In genomic region chr1:29569971-29570634, GRCh38 we compare ENCODE assay signal across 12 cellular contexts.
DNase-seq lines count a peak whose midpoint lies in the region; ATAC-seq and TF ChIP-seq lines count a peak whose summit lies in the region.
"Had no signal": no experiment of that assay in that cellular context is flagged by ENCODE, and none has a peak within 500 bp of the region (broad histone marks: within the 10 kb centered on the region; RNA-seq: fewer than 3 reads in every experiment).

No MANE protein-coding gene starts in this region.

- H3K4me1 ChIP-seq in left lung = no peaks in the 10 kb centered on the region
- no peaks in the 10 kb centered on the region for H3K4me1 ChIP-seq in CD8-positive, alpha-beta memory T cell (ENCODE audit: insufficient read depth, low read length)

- H3K27ac ChIP-seq in brain microvascular endothelial cell = no peak overlapping the region
- no peak overlapping the region for H3K27ac ChIP-seq in left lung
- no peak overlapping the region for H3K27ac ChIP-seq in CD8-positive, alpha-beta memory T cell (ENCODE audit: low read depth, low read length)

- peaks cover 6 to 11% of the 10 kb centered on the region in 2 donors for H3K27me3 Mint-ChIP-seq in CD8-positive, alpha-beta memory T cell
- H3K27me3 Mint-ChIP-seq: CD4-positive, CD25-positive, alpha-beta regulatory T cell; stimulated activated naive CD8-positive, alpha-beta T cell treated with anti-CD3 and anti-CD28 coated beads, Interleukin-15, Interleukin-2, amounts not matched to agents 100 ng/mL and 50 ng/mL, for 24 hours had no signal

- peaks cover 0 to 36% of the 10 kb centered on the region in 2 donors for H3K9me3 ChIP-seq in left lung
- peaks cover 16% of the 10 kb centered on the region for H3K9me3 ChIP-seq in CD8-positive, alpha-beta memory T cell (ENCODE audit: low read length)

- no peaks in the 10 kb centered on the region for H3K36me3 Mint-ChIP-seq in CD8-positive, alpha-beta memory T cell
- H3K36me3 Mint-ChIP-seq: CD4-positive, CD25-positive, alpha-beta regulatory T cell had no signal

- H3K4me3 ChIP-seq in brain microvascular endothelial cell (ENCODE audit: low read depth, low read length) (no peak overlapping the region), left lung (no peak overlapping the region)
- no peak overlapping the region for H3K4me3 ChIP-seq in CD8-positive, alpha-beta memory T cell (ENCODE audit: low read length)

- POLR2A ChIA-PET in CD8-positive, alpha-beta memory T cell (lab: Charles Lee) = no interaction called here

- ATAC-seq in left lung (peak; percentile 91), sciatic nerve (no peak), GM19395 (IDR thresholded peaks at IDR 0.05; ENCODE audit: unreplicated experiment) (no peak), left colon (no peak)
- ATAC-seq: naive thymus-derived CD8-positive, alpha-beta T cell had no signal

- H3K36me3 ChIP-seq in brain microvascular endothelial cell (replicated peaks) (no peaks in the 10 kb centered on the region), left lung (no peaks in the 10 kb centered on the region)
- H3K36me3 ChIP-seq in CD8-positive, alpha-beta memory T cell (ENCODE audit: insufficient read depth, low read length) = no peaks in the 10 kb centered on the region

- no peak overlapping the region for H3K4me3 Mint-ChIP-seq in CD8-positive, alpha-beta memory T cell
- H3K4me3 Mint-ChIP-seq: CD4-positive, CD25-positive, alpha-beta regulatory T cell; naive thymus-derived CD8-positive, alpha-beta T cell; stimulated activated naive CD8-positive, alpha-beta T cell treated with anti-CD3 and anti-CD28 coated beads, Interleukin-15, Interleukin-2, amounts not matched to agents 100 ng/mL and 50 ng/mL, for 24 hours had no signal

- TF ChIP-seq CTCF in brain microvascular endothelial cell (IDR thresholded peaks at IDR 0.05; ENCODE audit: low read depth, low read length, missing control alignments) = no peak
- TF ChIP-seq CTCF in left lung (IDR thresholded peaks at IDR 0.05) = no peak

- H3K27me3 ChIP-seq in brain microvascular endothelial cell (replicated peaks) (no peaks in the 10 kb centered on the region), left lung (peaks cover 0 to 8% of the 10 kb centered on the region in 2 donors)
- no peaks in the 10 kb centered on the region for H3K27me3 ChIP-seq in CD8-positive, alpha-beta memory T cell (ENCODE audit: insufficient read depth, low read length, poor library complexity, severe bottlenecking)

- no peak overlapping the region for H3K27ac Mint-ChIP-seq in CD8-positive, alpha-beta memory T cell
- H3K27ac Mint-ChIP-seq: CD4-positive, CD25-positive, alpha-beta regulatory T cell; naive thymus-derived CD8-positive, alpha-beta T cell; stimulated activated naive CD8-positive, alpha-beta T cell treated with anti-CD3 and anti-CD28 coated beads, Interleukin-15, Interleukin-2, amounts not matched to agents 100 ng/mL and 50 ng/mL, for 24 hours had no signal

- CTCF ChIA-PET in CD8-positive, alpha-beta memory T cell (lab: Charles Lee) = no interaction called here

- DNase-seq in AG08395 (ENCODE audit: low spot score) = peak; percentile 86
- DNase-seq in HS-5 (ENCODE audit: low read depth) = peak; percentile 89
- peak; percentile 42 for DNase-seq in brain microvascular endothelial cell
- DNase-seq in left lung = peak; percentile 50 to 72
- DNase-seq in sciatic nerve (ENCODE audit: low spot score) = no peak
- no peak for DNase-seq in left colon
- DNase-seq in CD8-positive, alpha-beta memory T cell = no peak
- DNase-seq: CD4-positive, CD25-positive, alpha-beta regulatory T cell; hippocampal formation; naive thymus-derived CD8-positive, alpha-beta T cell had no signal

- no peaks in the 10 kb centered on the region for H3K4me1 Mint-ChIP-seq in CD8-positive, alpha-beta memory T cell
- H3K4me1 Mint-ChIP-seq: CD4-positive, CD25-positive, alpha-beta regulatory T cell; naive thymus-derived CD8-positive, alpha-beta T cell had no signal

- H3K9me3 Mint-ChIP-seq in CD8-positive, alpha-beta memory T cell = peaks cover 23 to 36% (median 28%) of the 10 kb centered on the region in 5 donors

- in situ Hi-C loops in brain microvascular endothelial cell (cut with HindIII; ENCODE audit: low pct_ligation_motif_present, low sequenced_read_pairs) = no loop called here

- intact Hi-C loops in left lung (cut with DNase I) = no loop called here
- intact Hi-C loops in sciatic nerve (cut with DNase I) = no loop called here
- intact Hi-C loops in left colon (cut with DNase I, micrococcal nuclease) = no loop called here

Comparison
In these comparisons a context has a peak if more than half of its experiments do, and no peak if none do; other contexts are left out.
1. DNase-seq: peak in AG08395 (single experiment), HS-5 (single experiment), brain microvascular endothelial cell (single experiment) and left lung (2 of 2); none in sciatic nerve (single experiment), left colon (0 of 2) and CD8-positive, alpha-beta memory T cell (0 of 5).